ENCODE assay signal across 11 cellular contexts in genomic region chr11:129115652-129116585, GRCh38.
DNase-seq lines count a peak whose midpoint lies in the region; ATAC-seq and TF ChIP-seq lines count a peak whose summit lies in the region.
"Had no signal": no experiment of that assay in that cellular context is flagged by ENCODE, and none has a peak within 500 bp of the region (broad histone marks: within the 10 kb centered on the region; RNA-seq: fewer than 3 reads in every experiment).

No MANE protein-coding gene starts in this region.

- no peak overlapping the region for H3K4ac ChIP-seq in mesenchymal stem cell (ENCODE audit: low read depth in 1 of 2, low read length in 2 of 2)

- H2AK5ac ChIP-seq in mesenchymal stem cell (ENCODE audit: low read length, severe bottlenecking), result no peak overlapping the region

- no peak overlapping the region for H2BK120ac ChIP-seq in mesenchymal stem cell (ENCODE audit: low read depth, low read length)

- no peak for ATAC-seq in GM19397 (IDR thresholded peaks at IDR 0.05; ENCODE audit: unreplicated experiment)
- ATAC-seq in psoas muscle, result no peak
- no peak for ATAC-seq in GM18868 (IDR thresholded peaks at IDR 0.05; ENCODE audit: unreplicated experiment)
- ATAC-seq: activated CD8-positive, alpha-beta memory T cell treated with anti-CD3 and anti-CD28 coated beads, Interleukin-2, amount 10 ng/mL, durations not matched to agents 7 days and 5 days had no signal

- no peaks in the 10 kb centered on the region for H3K27me3 ChIP-seq in mesenchymal stem cell (ENCODE audit: control insufficient read depth in 1 of 2, insufficient read depth in 1 of 2, low read length in 2 of 2)
- H3K27me3 ChIP-seq in psoas muscle (ENCODE audit: insufficient read depth in 3 of 3, low read length in 2 of 3), result no peaks in the 10 kb centered on the region
- H3K27me3 ChIP-seq: right lobe of liver had no signal

- peak; percentile 48 for DNase-seq in AG08395 (ENCODE audit: low spot score)
- peak; percentile 81 for DNase-seq in HT1080 (ENCODE audit: low read depth)
- DNase-seq in caudate nucleus (lab: John Stamatoyannopoulos, UW), result no peak
- peak; percentile 85 for DNase-seq in mesenchymal stem cell
- DNase-seq in psoas muscle, result no peak
- no peak for DNase-seq in substantia nigra (lab: John Stamatoyannopoulos, UW)
- DNase-seq: activated CD8-positive, alpha-beta memory T cell treated with anti-CD3 and anti-CD28 coated beads, Interleukin-2, amount 10 ng/mL, durations not matched to agents 7 days and 5 days; NCI-H146; right lobe of liver had no signal

- no peak overlapping the region for H2BK12ac ChIP-seq in mesenchymal stem cell (ENCODE audit: low read length in 2 of 2)

- H3K27ac ChIP-seq in caudate nucleus (ENCODE audit: low read depth, low read length), result peak overlapping the region; percentile 18
- H3K27ac ChIP-seq in mesenchymal stem cell (ENCODE audit: low read length, poor library complexity, severe bottlenecking), result peak overlapping the region; percentile 30
- no peak overlapping the region for H3K27ac ChIP-seq in psoas muscle
- no peak overlapping the region for H3K27ac ChIP-seq in substantia nigra (ENCODE audit: low read depth, low read length, poor library complexity, severe bottlenecking)
- H3K27ac ChIP-seq: right lobe of liver had no signal

- no peak for TF ChIP-seq CTCF in psoas muscle (IDR thresholded peaks at IDR 0.05)

- H3K23ac ChIP-seq in mesenchymal stem cell (ENCODE audit: low read length in 2 of 2), result no peak overlapping the region

- no peak overlapping the region for H4K91ac ChIP-seq in mesenchymal stem cell (ENCODE audit: low read length)

- H3K79me1 ChIP-seq in mesenchymal stem cell (replicated peaks; ENCODE audit: low read length, poor library complexity, severe bottlenecking), result no peaks in the 10 kb centered on the region

- no peak overlapping the region for H2BK15ac ChIP-seq in mesenchymal stem cell (ENCODE audit: low read depth, poor library complexity, severe bottlenecking)

- no peak overlapping the region for H3K4me2 ChIP-seq in mesenchymal stem cell (ENCODE audit: low read length, poor library complexity, severe bottlenecking)

- peaks cover 0 to 9% of the 10 kb centered on the region in 2 experiments for H3K36me3 ChIP-seq in mesenchymal stem cell (ENCODE audit: control insufficient read depth in 1 of 2, insufficient read depth in 2 of 2, low read depth in 1 of 2, low read length in 2 of 2)
- H3K36me3 ChIP-seq in psoas muscle (ENCODE audit: insufficient read depth in 1 of 2, low read depth in 1 of 2), result no peaks in the 10 kb centered on the region
- H3K36me3 ChIP-seq: right lobe of liver had no signal

- H2BK5ac ChIP-seq in mesenchymal stem cell (ENCODE audit: low read depth, low read length, poor library complexity, severe bottlenecking), result no peak overlapping the region

- no peak overlapping the region for H3K14ac ChIP-seq in mesenchymal stem cell (ENCODE audit: low read length in 2 of 2)

- H3K4me1 ChIP-seq in mesenchymal stem cell (ENCODE audit: control insufficient read depth, insufficient read depth, low read depth, low read length) (no peaks in the 10 kb centered on the region), psoas muscle (no peaks in the 10 kb centered on the region)

- H4K8ac ChIP-seq in mesenchymal stem cell (ENCODE audit: low read length), result no peak overlapping the region

- intact Hi-C loops in psoas muscle (cut with DNase I), result loop anchor here (2.0 to 10.0 kb wide), 3 partner anchors 215 to 639 kb away; no protein-coding TSS in a partner anchor

- H2AFZ ChIP-seq in mesenchymal stem cell (ENCODE audit: low read depth, low read length), result no peak overlapping the region

- H3K9ac ChIP-seq in mesenchymal stem cell (ENCODE audit: low read length), result no peak overlapping the region

- H3K18ac ChIP-seq in mesenchymal stem cell (ENCODE audit: low read depth in 1 of 2, low read length in 2 of 2), result peak overlapping the region in 1 of 2 experiments; percentile 12

- no peaks in the 10 kb centered on the region for H3K9me3 ChIP-seq in mesenchymal stem cell (ENCODE audit: control insufficient read depth, low read length)
- no peaks in the 10 kb centered on the region for H3K9me3 ChIP-seq in psoas muscle
- H3K9me3 ChIP-seq: right lobe of liver had no signal

- 0% methylated on average over 1 of the region's 2 CpGs for WGBS in mesenchymal stem cell
- WGBS in psoas muscle, 3 donors, result 48 to 65% (median 54%) methylated on average over 2 of the region's 2 CpGs

- H3K4me3 ChIP-seq in mesenchymal stem cell (ENCODE audit: insufficient read depth in 1 of 2, low read depth in 1 of 2, low read length in 2 of 2) (no peak overlapping the region), psoas muscle (no peak overlapping the region)
- H3K4me3 ChIP-seq: right lobe of liver had no signal

Comparison
In these comparisons a context has a peak if more than half of its experiments do, and no peak if none do; other contexts are left out.
1. DNase-seq: peak in AG08395 (single experiment), HT1080 (single experiment) and mesenchymal stem cell (single experiment); none in caudate nucleus (0 of 61), psoas muscle (0 of 2) and substantia nigra (0 of 49).
2. H3K27ac ChIP-seq: peak in caudate nucleus (single experiment) and mesenchymal stem cell (single experiment); none in psoas muscle (single experiment) and substantia nigra (single experiment).